Comparison of ENCODE assay signal across 22 cellular contexts in genomic region chrX:21905976-21906375, GRCh38. TPM values are rescaled to one million over a fixed set of nuclear protein-coding genes. Genes with fewer than 3 reads are reported as not detected.
A peak's percentile ranks its signal among the peaks of the same experiment; 100 is the strongest.
DNase-seq lines count a peak whose midpoint lies in the region; ATAC-seq, FAIRE-seq and TF ChIP-seq lines count a peak whose summit lies in the region.
"Had no signal": no experiment of that assay in that cellular context is flagged by ENCODE, and none has a peak within 500 bp of the region (broad histone marks: within the 10 kb centered on the region; RNA-seq: fewer than 3 reads in every experiment).

No MANE protein-coding gene starts in this region.

- H3K27ac ChIP-seq in GM23338 (ENCODE audit: low read depth) (peak overlapping the region; percentile 36; the same call in 1 of the 2 replicates), HUES64 (ENCODE audit: low read depth, low read length) (peak overlapping the region; percentile 64), neural progenitor cell (peak overlapping the region; percentile 35), stomach (no peak overlapping the region), kidney (ENCODE audit: low read depth in 2 of 2, low read length in 2 of 2) (no peak overlapping the region), mammary epithelial cell (ENCODE audit: insufficient read depth, low read depth, low read length) (no peak overlapping the region)
- H3K27ac ChIP-seq: HL-60, SK-N-MC had no signal

- POLR2A ChIA-PET in WTC11 (lab: Charles Lee), result no interaction called here

- H3K4me3 Mint-ChIP-seq in GM23338 (no peak overlapping the region), WTC11 (no peak overlapping the region), neural progenitor cell (no peak overlapping the region)
- H3K4me3 Mint-ChIP-seq in activated T-cell treated with anti-CD3 and anti-CD28 coated beads, Interleukin-2, amount 50 U/mL, for 4 hours, result no peak overlapping the region
- H3K4me3 Mint-ChIP-seq: CD14-positive monocyte had no signal

- H3K27ac Mint-ChIP-seq in GM23338 (peak overlapping the region; percentile 65; the same call in 1 of the 2 replicates), WTC11 (peak overlapping the region; percentile 65; the same call in 1 of the 2 replicates), neural progenitor cell (peak overlapping the region; percentile 18)

- dilution Hi-C loops in mammary epithelial cell (cut with HindIII; ENCODE audit: low sequenced_read_pairs), result no loop called here

- no peak overlapping the region for H3K4me3 ChIP-seq in GM23338
- no peak overlapping the region for H3K4me3 ChIP-seq in HUES64 (ENCODE audit: low read length)
- no peak overlapping the region for H3K4me3 ChIP-seq in neural progenitor cell
- H3K4me3 ChIP-seq in stomach, result no peak overlapping the region
- H3K4me3 ChIP-seq in kidney (ENCODE audit: low read length in 2 of 2), result no peak overlapping the region
- no peak overlapping the region for H3K4me3 ChIP-seq in mammary epithelial cell (replicated peaks in 1 of 3; ENCODE audit: insufficient read depth in 1 of 3, low read depth in 2 of 3, low read length in 3 of 3)
- H3K4me3 ChIP-seq: SK-N-MC had no signal

- H3K9me3 Mint-ChIP-seq in GM23338 (no peaks in the 10 kb centered on the region), WTC11 (peaks cover 5% of the 10 kb centered on the region; the same call in 1 of the 2 replicates), neural progenitor cell (peaks cover 5% of the 10 kb centered on the region)
- H3K9me3 Mint-ChIP-seq in activated T-cell treated with anti-CD3 and anti-CD28 coated beads, Interleukin-2, amount 50 U/mL, for 4 hours, result no peaks in the 10 kb centered on the region

- no TSS peak for BruUV-seq in mammary epithelial cell (replicated peaks; lab: Mats Ljungman, UMichigan)

- H3K9ac ChIP-seq in HUES64 (ENCODE audit: low read depth, low read length) (no peak overlapping the region), neural progenitor cell (no peak overlapping the region), kidney (ENCODE audit: low read length in 2 of 2) (no peak overlapping the region), mammary epithelial cell (ENCODE audit: insufficient read depth, low read length) (no peak overlapping the region)

- H3K9me3 ChIP-seq in HUES64 (ENCODE audit: insufficient read depth, low read depth, low read length), result no peaks in the 10 kb centered on the region
- no peaks in the 10 kb centered on the region for H3K9me3 ChIP-seq in neural progenitor cell (ENCODE audit: low read depth)
- peaks cover 0 to 4% (median 0%) of the 10 kb centered on the region in 4 donors for H3K9me3 ChIP-seq in stomach
- H3K9me3 ChIP-seq in kidney (ENCODE audit: control insufficient read depth in 1 of 2, low read length in 2 of 2), result no peaks in the 10 kb centered on the region
- H3K9me3 ChIP-seq in mammary epithelial cell (replicated peaks; ENCODE audit: insufficient read depth, low read length), result no peaks in the 10 kb centered on the region

- H3K27me3 ChIP-seq in GM23338 (ENCODE audit: insufficient read depth), result no peaks in the 10 kb centered on the region
- no peaks in the 10 kb centered on the region for H3K27me3 ChIP-seq in HUES64 (ENCODE audit: insufficient read depth, low read length)
- no peaks in the 10 kb centered on the region for H3K27me3 ChIP-seq in neural progenitor cell
- no peaks in the 10 kb centered on the region for H3K27me3 ChIP-seq in stomach
- H3K27me3 ChIP-seq in mammary epithelial cell (ENCODE audit: insufficient read depth, low read length), result no peaks in the 10 kb centered on the region

- H3K79me2 ChIP-seq in GM23338 (replicated peaks; ENCODE audit: insufficient read depth) (no peaks in the 10 kb centered on the region), neural progenitor cell (ENCODE audit: low read depth) (no peaks in the 10 kb centered on the region), mammary epithelial cell (ENCODE audit: insufficient read depth, low read length) (no peaks in the 10 kb centered on the region)

- DNase-seq in GM23338 (ENCODE audit: low spot score), result no peak
- DNase-seq in WTC11 (ENCODE audit: low spot score), result no peak
- DNase-seq in neural progenitor cell (ENCODE audit: low spot score), result peak; percentile 30
- no peak for DNase-seq in activated T-cell treated with anti-CD3 and anti-CD28 coated beads, Interleukin-2, amount 50 U/mL, for 4 hours
- DNase-seq in stomach, result no peak
- DNase-seq in kidney, result no peak
- DNase-seq in mammary epithelial cell, result no peak
- DNase-seq: AML-193, DMS 273 treated with DMSO at 0.1 percent for 48 hours, GF-D8, KBM-7, MV-4-11, NCI-H446, NCI-H82 had no signal

- TF ChIP-seq EP300 in stomach (IDR thresholded peaks at IDR 0.05), result no peak

- WGBS in HUES64, result 96% methylated on average over 2 of the region's 3 CpGs
- WGBS in stomach, 5 donors, result 65 to 94% (median 81%) methylated on average over 3 of the region's 3 CpGs
- WGBS in mammary epithelial cell (ENCODE audit: low coverage, missing lambda C conversion rate), result 76% methylated on average over 3 of the region's 3 CpGs

- H4K20me1 ChIP-seq in GM23338 (replicated peaks; ENCODE audit: insufficient read depth), result no peaks in the 10 kb centered on the region
- no peaks in the 10 kb centered on the region for H4K20me1 ChIP-seq in neural progenitor cell (ENCODE audit: low read depth)
- H4K20me1 ChIP-seq in mammary epithelial cell (ENCODE audit: insufficient read depth, low read length), result no peaks in the 10 kb centered on the region

- in situ Hi-C loops in mammary epithelial cell (cut with MboI; ENCODE audit: low sequenced_read_pairs in 2 of 2), result no loop called here

- H3K27me3 Mint-ChIP-seq in GM23338 (ENCODE audit: insufficient read depth, low read depth, poor library complexity) (no peaks in the 10 kb centered on the region), WTC11 (ENCODE audit: low read depth) (no peaks in the 10 kb centered on the region), neural progenitor cell (ENCODE audit: insufficient read depth, low read depth) (no peaks in the 10 kb centered on the region)
- no peaks in the 10 kb centered on the region for H3K27me3 Mint-ChIP-seq in activated T-cell treated with anti-CD3 and anti-CD28 coated beads, Interleukin-2, amount 50 U/mL, for 4 hours (ENCODE audit: low read depth)

- H3K4me2 ChIP-seq in GM23338 (no peak overlapping the region), neural progenitor cell (peak overlapping the region; percentile 34), mammary epithelial cell (ENCODE audit: insufficient read depth, low read depth, low read length) (no peak overlapping the region)

- intact Hi-C loops in stomach (cut with DNase I; ENCODE audit: low total_unique reads) (no loop called here), kidney (cut with DNase I) (no loop called here), mammary epithelial cell (cut with micrococcal nuclease) (no loop called here)

- H3K4me1 ChIP-seq in GM23338 (ENCODE audit: insufficient read depth) (peaks cover 18% of the 10 kb centered on the region), HUES64 (ENCODE audit: insufficient read depth, low read length) (peaks cover 24% of the 10 kb centered on the region), neural progenitor cell (peaks cover 23% of the 10 kb centered on the region), stomach (no peaks in the 10 kb centered on the region), kidney (ENCODE audit: control insufficient read depth in 1 of 2, insufficient read depth in 1 of 2, low read depth in 1 of 2, low read length in 2 of 2) (peaks cover 2 to 7% of the 10 kb centered on the region in 2 donors), mammary epithelial cell (ENCODE audit: insufficient read depth, low read length) (no peaks in the 10 kb centered on the region)

- FAIRE-seq in kidney (lab: Jason Lieb, UNC), result no peak
- FAIRE-seq: GM12891, H1 had no signal

- H3K9me2 ChIP-seq in GM23338 (ENCODE audit: insufficient read depth), result no peaks in the 10 kb centered on the region

- no peak for TF ChIP-seq CTCF in GM23338 (conservative IDR thresholded peaks at IDR 0.05; ENCODE audit: low read depth in 2 of 2)
- TF ChIP-seq CTCF in WTC11 (IDR thresholded peaks at IDR 0.05), result no peak
- TF ChIP-seq CTCF in neural progenitor cell (IDR thresholded peaks at IDR 0.05), result no peak
- no peak for TF ChIP-seq CTCF in stomach (IDR thresholded peaks at IDR 0.05)
- TF ChIP-seq CTCF in kidney (IDR thresholded peaks at IDR 0.05; ENCODE audit: borderline replicate concordance, extremely low read depth, insufficient read depth), result no peak
- TF ChIP-seq CTCF in mammary epithelial cell (conservative IDR thresholded peaks at IDR 0.05 in 1 of 2, IDR thresholded peaks at IDR 0.05 in 1 of 2; ENCODE audit: extremely low read depth in 1 of 2, insufficient read depth in 1 of 2, low read depth in 1 of 2, low read length in 2 of 2), result no peak

- CTCF ChIA-PET in WTC11 (lab: Charles Lee), result no interaction called here
- CTCF ChIA-PET in mammary epithelial cell (lab: Charles Lee; ENCODE audit: low non-redundant PET), result no interaction called here

- H3F3A ChIP-seq in GM23338 (replicated peaks; ENCODE audit: low read depth) (no peaks in the 10 kb centered on the region), neural progenitor cell (ENCODE audit: low read depth) (peaks cover 16% of the 10 kb centered on the region)

- H3K4me1 Mint-ChIP-seq in GM23338, result peaks cover 23% of the 10 kb centered on the region
- peaks cover 24% of the 10 kb centered on the region for H3K4me1 Mint-ChIP-seq in WTC11
- peaks cover 34% of the 10 kb centered on the region for H3K4me1 Mint-ChIP-seq in neural progenitor cell
- no peaks in the 10 kb centered on the region for H3K4me1 Mint-ChIP-seq in activated T-cell treated with anti-CD3 and anti-CD28 coated beads, Interleukin-2, amount 50 U/mL, for 4 hours (ENCODE audit: low read depth)

- H3K36me3 ChIP-seq in GM23338 (ENCODE audit: insufficient read depth) (no peaks in the 10 kb centered on the region), HUES64 (ENCODE audit: insufficient read depth, low read length) (no peaks in the 10 kb centered on the region), neural progenitor cell (no peaks in the 10 kb centered on the region), stomach (no peaks in the 10 kb centered on the region), kidney (ENCODE audit: control insufficient read depth in 1 of 2, insufficient read depth in 2 of 2, low read length in 2 of 2) (no peaks in the 10 kb centered on the region), mammary epithelial cell (ENCODE audit: insufficient read depth, low read length) (no peaks in the 10 kb centered on the region)

- no peaks in the 10 kb centered on the region for H3K36me3 Mint-ChIP-seq in GM23338 (ENCODE audit: low read depth)
- no peaks in the 10 kb centered on the region for H3K36me3 Mint-ChIP-seq in WTC11
- peaks cover 2% of the 10 kb centered on the region for H3K36me3 Mint-ChIP-seq in neural progenitor cell
- no peaks in the 10 kb centered on the region for H3K36me3 Mint-ChIP-seq in activated T-cell treated with anti-CD3 and anti-CD28 coated beads, Interleukin-2, amount 50 U/mL, for 4 hours (ENCODE audit: insufficient read depth)
- H3K36me3 Mint-ChIP-seq: CD14-positive monocyte had no signal

- no peak for TF ChIP-seq POLR2A in stomach (IDR thresholded peaks at IDR 0.05)

- no peak for ATAC-seq in GM23338
- ATAC-seq in WTC11, result no peak
- ATAC-seq in activated T-cell treated with anti-CD3 and anti-CD28 coated beads, Interleukin-2, amount 50 U/mL, for 4 hours, result no peak
- ATAC-seq: Panc1, Right ventricle myocardium inferior had no signal

- no peak overlapping the region for H2AFZ ChIP-seq in GM23338
- H2AFZ ChIP-seq in neural progenitor cell (replicated peaks), result no peak overlapping the region
- no peak overlapping the region for H2AFZ ChIP-seq in mammary epithelial cell (ENCODE audit: low read depth, low read length)

RNA-seq across cellular contexts. Expression of gene SMS, which starts 34.5 kb away (rescaled TPM):
- 168 and 185 TPM in 2 replicates for total RNA-seq in GM23338 (2014; rRNA removed; shearing (Covaris generic))
- polyA plus RNA-seq in GM23338 (2016; fragmentation: Nextera tagmentation; extraction: Ambion mirVana) (246 and 274 TPM in 2 replicates), stomach (10 to 100 TPM; 41.2 to 48.8 (median 43.9) TPM), kidney (ENCODE audit: insufficient read depth, low read depth, low replicate concordance) (147 TPM), mammary epithelial cell (90.7 TPM)
- polyA plus RNA-seq in HUES64 (2013, experiment 1 of 2), result 146 TPM
- 141 TPM for polyA plus RNA-seq in HUES64 (2013, experiment 2 of 2)
- total RNA-seq in WTC11 (2021) (170 to 173 TPM (median 172 TPM) in 3 replicates), neural progenitor cell (ENCODE audit: low replicate concordance) (105 and 142 TPM in 2 replicates), stomach (10 to 100 TPM in 4 of 5 donors, 1 to 10 TPM in 1; 9.6 to 75.8 (median 65.2) TPM), kidney (73.6 TPM), mammary epithelial cell (100 to 1,000 TPM in 1 of 2 donors, 10 to 100 TPM in 1; 63.3 to 128 TPM)
- 100 to 1,000 TPM in 1 of 3 donors, 10 to 100 TPM in 2; 78.4 to 109 (median 92.2) TPM for total RNA-seq in activated T-cell treated with anti-CD3 and anti-CD28 coated beads, Interleukin-2, amount 50 U/mL, for 4 hours
- 62.2 TPM for polyA minus RNA-seq in mammary epithelial cell

RNA-seq across cellular contexts. Expression of gene YY2, which starts 50.2 kb away (rescaled TPM):
- total RNA-seq in GM23338 (2014; rRNA removed; shearing (Covaris generic)), result 1.3 and 1.6 TPM in 2 replicates
- polyA plus RNA-seq in GM23338 (2016; fragmentation: Nextera tagmentation; extraction: Ambion mirVana), result 0.66 and 1.0 TPM in 2 replicates
- polyA plus RNA-seq in HUES64 (2013, experiment 1 of 2), result 0.85 TPM
- 0.51 TPM for polyA plus RNA-seq in HUES64 (2013, experiment 2 of 2)
- total RNA-seq in WTC11 (2021), result 0.78 to 1.4 TPM (median 0.82 TPM) in 3 replicates
- total RNA-seq in neural progenitor cell (ENCODE audit: low replicate concordance), result 0.22 and 0.56 TPM in 2 replicates
- total RNA-seq in activated T-cell treated with anti-CD3 and anti-CD28 coated beads, Interleukin-2, amount 50 U/mL, for 4 hours, result 1 to 10 TPM in 1 of 3 donors, under 1 TPM in 2; 0.92 to 1.4 (median 0.94) TPM
- 1 to 10 TPM in 2 of 5 donors, not detected in 3; 1.4 to 5.7 TPM for total RNA-seq in stomach
- under 1 TPM; 0.25 to 0.55 (median 0.31) TPM for polyA plus RNA-seq in stomach
- total RNA-seq in kidney, result 2.3 TPM
- 0.58 TPM for polyA plus RNA-seq in kidney (ENCODE audit: insufficient read depth, low read depth, low replicate concordance)
- total RNA-seq in mammary epithelial cell, result 1 to 10 TPM; 1.5 to 3.0 TPM
- 0.71 TPM for polyA plus RNA-seq in mammary epithelial cell
- polyA minus RNA-seq in mammary epithelial cell, result not detected

Comparison
In these comparisons a context has a peak if more than half of its experiments do, and no peak if none do; other contexts are left out.
1. H3K27ac ChIP-seq: peak in GM23338 (single experiment), HUES64 (single experiment) and neural progenitor cell (single experiment); none in stomach (0 of 5), kidney (0 of 2) and mammary epithelial cell (single experiment).
2. Peak in every context shown above with its lines, with median percentiles within 50 percentile points of each other: H3K27ac Mint-ChIP-seq.